Comparison of ENCODE assay signal across 8 cellular contexts in genomic region chr11:59186130-59186594, GRCh38. TPM values are rescaled to one million over a fixed set of nuclear protein-coding genes. Genes with fewer than 3 reads are reported as not detected.
DNase-seq lines count a peak whose midpoint lies in the region; ATAC-seq and TF ChIP-seq lines count a peak whose summit lies in the region.

No MANE protein-coding gene starts in this region.

- H3K4me3 ChIP-seq in left ventricle myocardium inferior = no peak overlapping the region

- no peaks in the 10 kb centered on the region for H3K9me3 ChIP-seq in left ventricle myocardium inferior (replicated peaks)

- H3K36me3 ChIP-seq in left ventricle myocardium inferior = peaks cover 10% of the 10 kb centered on the region

- no peaks in the 10 kb centered on the region for H3K9me3 Mint-ChIP-seq in activated T-cell treated with anti-CD3 and anti-CD28 coated beads, Interleukin-2, amount 50 U/mL, for 72 hours

- H3K27ac Mint-ChIP-seq in activated T-cell treated with anti-CD3 and anti-CD28 coated beads, Interleukin-2, amount 50 U/mL, for 72 hours = no peak overlapping the region

- no peaks in the 10 kb centered on the region for H3K27me3 ChIP-seq in left ventricle myocardium inferior (ENCODE audit: low read depth)

- no peaks in the 10 kb centered on the region for H3K4me1 Mint-ChIP-seq in activated T-cell treated with anti-CD3 and anti-CD28 coated beads, Interleukin-2, amount 50 U/mL, for 72 hours (ENCODE audit: low read depth)

- H3K36me3 Mint-ChIP-seq in activated T-cell treated with anti-CD3 and anti-CD28 coated beads, Interleukin-2, amount 50 U/mL, for 72 hours (ENCODE audit: insufficient read depth in 2 of 2) = no peaks in the 10 kb centered on the region

- intact Hi-C loops in left ventricle myocardium inferior (cut with micrococcal nuclease) = no loop called here

- peak; percentile 74 for ATAC-seq in GM21529 (IDR thresholded peaks at IDR 0.05; ENCODE audit: unreplicated experiment)
- peak; percentile 73 to 79 for ATAC-seq in activated T-cell treated with anti-CD3 and anti-CD28 coated beads, Interleukin-2, amount 50 U/mL, for 72 hours (replicated peaks in 1 of 2)
- no peak for ATAC-seq in HG03135 (IDR thresholded peaks at IDR 0.05; ENCODE audit: unreplicated experiment)

- peak overlapping the region; percentile 57 for H3K27ac ChIP-seq in left ventricle myocardium inferior (replicated peaks)

- DNase-seq in ELF-1 (ENCODE audit: low read depth, low spot score) (peak; percentile 87), NCI-H1930 (lab: John Stamatoyannopoulos, UW) (peak; percentile 8 to 13), left ventricle myocardium inferior (no peak), A172 (ENCODE audit: low spot score) (no peak)
- peak; percentile 45 to 72 for DNase-seq in activated T-cell treated with anti-CD3 and anti-CD28 coated beads, Interleukin-2, amount 50 U/mL, for 72 hours
- DNase-seq in stimulated activated CD4-positive, alpha-beta T cell treated with anti-CD3 and anti-CD28 coated beads, Interleukin-2, amount 100 ng/mL, for 4 hours (ENCODE audit: low read depth) = peak; percentile 13

- H3K4me3 Mint-ChIP-seq in activated T-cell treated with anti-CD3 and anti-CD28 coated beads, Interleukin-2, amount 50 U/mL, for 72 hours = no peak overlapping the region

- H3K27me3 Mint-ChIP-seq in activated T-cell treated with anti-CD3 and anti-CD28 coated beads, Interleukin-2, amount 50 U/mL, for 72 hours (ENCODE audit: low read depth) = peaks cover 5% of the 10 kb centered on the region

- TF ChIP-seq CTCF in left ventricle myocardium inferior (IDR thresholded peaks at IDR 0.05; ENCODE audit: borderline replicate concordance) = peak; percentile 55

- peaks cover 54% of the 10 kb centered on the region for H3K4me1 ChIP-seq in left ventricle myocardium inferior

RNA-seq across cellular contexts. Expression of gene DTX4, which starts 14.2 kb away (rescaled TPM):
- total RNA-seq in activated T-cell treated with anti-CD3 and anti-CD28 coated beads, Interleukin-2, amount 50 U/mL, for 72 hours = under 1 TPM in 1 of 2 donors, not detected in 1; 0.70 TPM
- total RNA-seq in left ventricle myocardium inferior = 1.8 TPM
- 0.12 and 0.21 TPM in 2 replicates for total RNA-seq in A172 (2014; rRNA removed; shearing (Covaris generic))

RNA-seq across cellular contexts. Expression of gene MPEG1, which starts 26.6 kb away (rescaled TPM):
- total RNA-seq in activated T-cell treated with anti-CD3 and anti-CD28 coated beads, Interleukin-2, amount 50 U/mL, for 72 hours = under 1 TPM in 1 of 2 donors, not detected in 1; 0.05 TPM
- 9.5 TPM for total RNA-seq in left ventricle myocardium inferior
- not detected in 2 replicates for total RNA-seq in A172 (2014; rRNA removed; shearing (Covaris generic))

RNA-seq across cellular contexts. Expression of gene FAM111A, which starts 43.5 kb away (rescaled TPM):
- total RNA-seq in activated T-cell treated with anti-CD3 and anti-CD28 coated beads, Interleukin-2, amount 50 U/mL, for 72 hours = 100 to 1,000 TPM; 117 to 140 TPM
- 9.6 TPM for total RNA-seq in left ventricle myocardium inferior
- 83.5 and 102 TPM in 2 replicates for total RNA-seq in A172 (2014; rRNA removed; shearing (Covaris generic))

Comparison
In these comparisons a context has a peak if more than half of its experiments do, and no peak if none do; other contexts are left out.
1. DNase-seq: peak in ELF-1 (single experiment), NCI-H1930 (2 of 2), activated T-cell treated with anti-CD3 and anti-CD28 coated beads, Interleukin-2, amount 50 U/mL, for 72 hours (2 of 2) and stimulated activated CD4-positive, alpha-beta T cell treated with anti-CD3 and anti-CD28 coated beads, Interleukin-2, amount 100 ng/mL, for 4 hours (single experiment); none in left ventricle myocardium inferior (single experiment) and A172 (single experiment).